1 cellular context compared by ENCODE assay signal in the genomic region with DNA sequence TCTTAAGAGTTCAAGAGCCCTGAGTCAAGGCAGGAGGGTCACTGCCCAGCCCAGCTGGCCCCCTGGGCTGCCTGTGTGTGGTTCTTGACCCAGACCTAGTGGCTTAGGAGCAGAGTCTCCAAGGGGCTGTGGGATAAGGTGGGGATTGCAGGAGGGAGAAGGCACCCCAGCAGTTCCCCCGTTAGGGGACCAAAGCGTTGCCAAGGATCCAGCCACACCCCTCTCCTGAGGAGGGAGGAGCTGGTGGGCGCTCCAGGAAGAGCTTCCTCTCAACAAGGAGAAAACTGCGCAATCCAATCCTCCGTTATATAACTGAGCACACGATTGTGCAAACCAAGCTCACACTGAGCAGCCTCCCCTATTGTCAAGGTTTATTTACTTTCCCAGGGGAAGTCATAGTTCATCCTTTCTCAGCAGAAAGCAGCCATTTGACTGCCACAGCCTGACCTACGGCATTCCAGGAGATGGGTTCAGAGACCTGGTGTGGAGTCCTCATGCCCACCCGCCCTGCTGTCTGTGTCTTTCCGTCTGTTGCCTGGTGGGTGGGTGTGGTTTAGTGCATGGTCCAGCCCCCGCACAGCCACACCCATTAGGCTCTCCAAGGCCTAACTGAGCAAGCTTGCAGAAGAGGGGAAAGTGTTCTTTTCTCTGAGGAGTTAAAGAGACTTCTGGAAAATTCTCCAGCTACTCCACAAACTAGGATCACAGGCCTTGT.
TF ChIP-seq lines count a peak whose summit lies in the region.

No MANE protein-coding gene starts in this region.

TF ChIP-seq in HepG2, 621 proteins besides CTCF, POLR2A, EP300 and RAD21 (continued from another document and continues in another):
- TF ChIP-seq, protein P1, sequence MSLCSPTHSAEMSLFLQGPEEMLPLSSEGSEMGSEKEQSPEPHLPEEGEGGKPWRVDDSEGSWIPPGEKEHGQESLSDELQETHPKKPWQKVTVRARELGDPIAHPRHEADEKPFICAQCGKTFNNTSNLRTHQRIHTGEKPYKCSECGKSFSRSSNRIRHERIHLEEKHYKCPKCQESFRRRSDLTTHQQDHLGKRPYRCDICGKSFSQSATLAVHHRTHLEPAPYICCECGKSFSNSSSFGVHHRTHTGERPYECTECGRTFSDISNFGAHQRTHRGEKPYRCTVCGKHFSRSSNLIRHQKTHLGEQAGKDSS (CRISPR knock-in tag; IDR thresholded peaks at IDR 0.05; ENCODE audit: borderline replicate concordance, low read depth): peak; percentile 72; the same call in 1 of the 2 replicates
- TF ChIP-seq MLLT10 (CRISPR knock-in tag; IDR thresholded peaks at IDR 0.05): no peak
- peak; percentile 74; the same call in 1 of the 2 replicates for TF ChIP-seq TGIF2 (CRISPR knock-in tag; IDR thresholded peaks at IDR 0.05)
- TF ChIP-seq, protein P2, sequence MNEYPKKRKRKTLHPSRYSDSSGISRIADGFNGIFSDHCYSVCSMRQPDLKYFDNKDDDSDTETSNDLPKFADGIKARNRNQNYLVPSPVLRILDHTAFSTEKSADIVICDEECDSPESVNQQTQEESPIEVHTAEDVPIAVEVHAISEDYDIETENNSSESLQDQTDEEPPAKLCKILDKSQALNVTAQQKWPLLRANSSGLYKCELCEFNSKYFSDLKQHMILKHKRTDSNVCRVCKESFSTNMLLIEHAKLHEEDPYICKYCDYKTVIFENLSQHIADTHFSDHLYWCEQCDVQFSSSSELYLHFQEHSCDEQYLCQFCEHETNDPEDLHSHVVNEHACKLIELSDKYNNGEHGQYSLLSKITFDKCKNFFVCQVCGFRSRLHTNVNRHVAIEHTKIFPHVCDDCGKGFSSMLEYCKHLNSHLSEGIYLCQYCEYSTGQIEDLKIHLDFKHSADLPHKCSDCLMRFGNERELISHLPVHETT (CRISPR knock-in tag; conservative IDR thresholded peaks at IDR 0.05): no peak
- TF ChIP-seq, protein P3, sequence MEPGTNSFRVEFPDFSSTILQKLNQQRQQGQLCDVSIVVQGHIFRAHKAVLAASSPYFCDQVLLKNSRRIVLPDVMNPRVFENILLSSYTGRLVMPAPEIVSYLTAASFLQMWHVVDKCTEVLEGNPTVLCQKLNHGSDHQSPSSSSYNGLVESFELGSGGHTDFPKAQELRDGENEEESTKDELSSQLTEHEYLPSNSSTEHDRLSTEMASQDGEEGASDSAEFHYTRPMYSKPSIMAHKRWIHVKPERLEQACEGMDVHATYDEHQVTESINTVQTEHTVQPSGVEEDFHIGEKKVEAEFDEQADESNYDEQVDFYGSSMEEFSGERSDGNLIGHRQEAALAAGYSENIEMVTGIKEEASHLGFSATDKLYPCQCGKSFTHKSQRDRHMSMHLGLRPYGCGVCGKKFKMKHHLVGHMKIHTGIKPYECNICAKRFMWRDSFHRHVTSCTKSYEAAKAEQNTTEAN (CRISPR knock-in tag; conservative IDR thresholded peaks at IDR 0.05): peak; percentile 100
- TF ChIP-seq ZNF563 (CRISPR knock-in tag; IDR thresholded peaks at IDR 0.05): 0 out of 2 replicates have a peak, but pooled peaks have one; percentile 70
- TF ChIP-seq SP140L (CRISPR knock-in tag; IDR thresholded peaks at IDR 0.05; ENCODE audit: borderline replicate concordance): no peak
- no peak; the same call in 1 of the 2 replicates for TF ChIP-seq ZNF749 (CRISPR knock-in tag; IDR thresholded peaks at IDR 0.05; ENCODE audit: borderline replicate concordance)
- TF ChIP-seq SETDB1 (CRISPR knock-in tag; IDR thresholded peaks at IDR 0.05; ENCODE audit: borderline replicate concordance): no peak
- TF ChIP-seq, protein P4, sequence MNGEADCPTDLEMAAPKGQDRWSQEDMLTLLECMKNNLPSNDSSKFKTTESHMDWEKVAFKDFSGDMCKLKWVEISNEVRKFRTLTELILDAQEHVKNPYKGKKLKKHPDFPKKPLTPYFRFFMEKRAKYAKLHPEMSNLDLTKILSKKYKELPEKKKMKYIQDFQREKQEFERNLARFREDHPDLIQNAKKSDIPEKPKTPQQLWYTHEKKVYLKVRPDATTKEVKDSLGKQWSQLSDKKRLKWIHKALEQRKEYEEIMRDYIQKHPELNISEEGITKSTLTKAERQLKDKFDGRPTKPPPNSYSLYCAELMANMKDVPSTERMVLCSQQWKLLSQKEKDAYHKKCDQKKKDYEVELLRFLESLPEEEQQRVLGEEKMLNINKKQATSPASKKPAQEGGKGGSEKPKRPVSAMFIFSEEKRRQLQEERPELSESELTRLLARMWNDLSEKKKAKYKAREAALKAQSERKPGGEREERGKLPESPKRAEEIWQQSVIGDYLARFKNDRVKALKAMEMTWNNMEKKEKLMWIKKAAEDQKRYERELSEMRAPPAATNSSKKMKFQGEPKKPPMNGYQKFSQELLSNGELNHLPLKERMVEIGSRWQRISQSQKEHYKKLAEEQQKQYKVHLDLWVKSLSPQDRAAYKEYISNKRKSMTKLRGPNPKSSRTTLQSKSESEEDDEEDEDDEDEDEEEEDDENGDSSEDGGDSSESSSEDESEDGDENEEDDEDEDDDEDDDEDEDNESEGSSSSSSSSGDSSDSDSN (CRISPR knock-in tag; IDR thresholded peaks at IDR 0.05): peak; percentile 54; the same call in 1 of the 2 replicates
- TF ChIP-seq, protein P5, sequence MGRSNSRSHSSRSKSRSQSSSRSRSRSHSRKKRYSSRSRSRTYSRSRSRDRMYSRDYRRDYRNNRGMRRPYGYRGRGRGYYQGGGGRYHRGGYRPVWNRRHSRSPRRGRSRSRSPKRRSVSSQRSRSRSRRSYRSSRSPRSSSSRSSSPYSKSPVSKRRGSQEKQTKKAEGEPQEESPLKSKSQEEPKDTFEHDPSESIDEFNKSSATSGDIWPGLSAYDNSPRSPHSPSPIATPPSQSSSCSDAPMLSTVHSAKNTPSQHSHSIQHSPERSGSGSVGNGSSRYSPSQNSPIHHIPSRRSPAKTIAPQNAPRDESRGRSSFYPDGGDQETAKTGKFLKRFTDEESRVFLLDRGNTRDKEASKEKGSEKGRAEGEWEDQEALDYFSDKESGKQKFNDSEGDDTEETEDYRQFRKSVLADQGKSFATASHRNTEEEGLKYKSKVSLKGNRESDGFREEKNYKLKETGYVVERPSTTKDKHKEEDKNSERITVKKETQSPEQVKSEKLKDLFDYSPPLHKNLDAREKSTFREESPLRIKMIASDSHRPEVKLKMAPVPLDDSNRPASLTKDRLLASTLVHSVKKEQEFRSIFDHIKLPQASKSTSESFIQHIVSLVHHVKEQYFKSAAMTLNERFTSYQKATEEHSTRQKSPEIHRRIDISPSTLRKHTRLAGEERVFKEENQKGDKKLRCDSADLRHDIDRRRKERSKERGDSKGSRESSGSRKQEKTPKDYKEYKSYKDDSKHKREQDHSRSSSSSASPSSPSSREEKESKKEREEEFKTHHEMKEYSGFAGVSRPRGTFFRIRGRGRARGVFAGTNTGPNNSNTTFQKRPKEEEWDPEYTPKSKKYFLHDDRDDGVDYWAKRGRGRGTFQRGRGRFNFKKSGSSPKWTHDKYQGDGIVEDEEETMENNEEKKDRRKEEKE (IDR thresholded peaks at IDR 0.05): no peak
- TF ChIP-seq, protein P6, sequence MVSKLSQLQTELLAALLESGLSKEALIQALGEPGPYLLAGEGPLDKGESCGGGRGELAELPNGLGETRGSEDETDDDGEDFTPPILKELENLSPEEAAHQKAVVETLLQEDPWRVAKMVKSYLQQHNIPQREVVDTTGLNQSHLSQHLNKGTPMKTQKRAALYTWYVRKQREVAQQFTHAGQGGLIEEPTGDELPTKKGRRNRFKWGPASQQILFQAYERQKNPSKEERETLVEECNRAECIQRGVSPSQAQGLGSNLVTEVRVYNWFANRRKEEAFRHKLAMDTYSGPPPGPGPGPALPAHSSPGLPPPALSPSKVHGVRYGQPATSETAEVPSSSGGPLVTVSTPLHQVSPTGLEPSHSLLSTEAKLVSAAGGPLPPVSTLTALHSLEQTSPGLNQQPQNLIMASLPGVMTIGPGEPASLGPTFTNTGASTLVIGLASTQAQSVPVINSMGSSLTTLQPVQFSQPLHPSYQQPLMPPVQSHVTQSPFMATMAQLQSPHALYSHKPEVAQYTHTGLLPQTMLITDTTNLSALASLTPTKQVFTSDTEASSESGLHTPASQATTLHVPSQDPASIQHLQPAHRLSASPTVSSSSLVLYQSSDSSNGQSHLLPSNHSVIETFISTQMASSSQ (IDR thresholded peaks at IDR 0.05; ENCODE audit: low read depth): 0 out of 2 replicates have a peak, but pooled peaks have one; percentile 45
- TF ChIP-seq, protein P6 (CRISPR knock-in tag; IDR thresholded peaks at IDR 0.05; ENCODE audit: borderline replicate concordance): peak; percentile 90
- TF ChIP-seq ZNF382 (CRISPR knock-in tag; IDR thresholded peaks at IDR 0.05; ENCODE audit: borderline replicate concordance): no peak
- TF ChIP-seq, protein P7, sequence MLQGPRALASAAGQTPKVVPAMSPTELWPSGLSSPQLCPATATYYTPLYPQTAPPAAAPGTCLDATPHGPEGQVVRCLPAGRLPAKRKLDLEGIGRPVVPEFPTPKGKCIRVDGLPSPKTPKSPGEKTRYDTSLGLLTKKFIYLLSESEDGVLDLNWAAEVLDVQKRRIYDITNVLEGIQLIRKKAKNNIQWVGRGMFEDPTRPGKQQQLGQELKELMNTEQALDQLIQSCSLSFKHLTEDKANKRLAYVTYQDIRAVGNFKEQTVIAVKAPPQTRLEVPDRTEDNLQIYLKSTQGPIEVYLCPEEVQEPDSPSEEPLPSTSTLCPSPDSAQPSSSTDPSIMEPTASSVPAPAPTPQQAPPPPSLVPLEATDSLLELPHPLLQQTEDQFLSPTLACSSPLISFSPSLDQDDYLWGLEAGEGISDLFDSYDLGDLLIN (CRISPR knock-in tag; IDR thresholded peaks at IDR 0.05; ENCODE audit: borderline replicate concordance): no peak
- TF ChIP-seq ESRRA (CRISPR knock-in tag; IDR thresholded peaks at IDR 0.05; ENCODE audit: low read depth): peak; percentile 87
- no peak for TF ChIP-seq ATAD3A (CRISPR knock-in tag; IDR thresholded peaks at IDR 0.05)
- TF ChIP-seq, protein P8, sequence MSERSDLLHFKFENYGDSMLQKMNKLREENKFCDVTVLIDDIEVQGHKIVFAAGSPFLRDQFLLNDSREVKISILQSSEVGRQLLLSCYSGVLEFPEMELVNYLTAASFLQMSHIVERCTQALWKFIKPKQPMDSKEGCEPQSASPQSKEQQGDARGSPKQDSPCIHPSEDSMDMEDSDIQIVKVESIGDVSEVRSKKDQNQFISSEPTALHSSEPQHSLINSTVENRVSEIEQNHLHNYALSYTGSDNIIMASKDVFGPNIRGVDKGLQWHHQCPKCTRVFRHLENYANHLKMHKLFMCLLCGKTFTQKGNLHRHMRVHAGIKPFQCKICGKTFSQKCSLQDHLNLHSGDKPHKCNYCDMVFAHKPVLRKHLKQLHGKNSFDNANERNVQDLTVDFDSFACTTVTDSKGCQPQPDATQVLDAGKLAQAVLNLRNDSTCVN (CRISPR knock-in tag; IDR thresholded peaks at IDR 0.05; ENCODE audit: borderline replicate concordance): peak; percentile 37; the same call in 1 of the 2 replicates
- 0 out of 2 replicates have a peak, but pooled peaks have one; percentile 17 for TF ChIP-seq ZBTB21 (CRISPR knock-in tag; IDR thresholded peaks at IDR 0.05)
- peak in 1 of 2 experiments; percentile 99; a peak in 2 of 4 replicates for TF ChIP-seq KLF16 (CRISPR knock-in tag; IDR thresholded peaks at IDR 0.05)
- no peak for TF ChIP-seq KDM5A (IDR thresholded peaks at IDR 0.05; ENCODE audit: borderline replicate concordance, low read length)
- no peak for TF ChIP-seq TBP (CRISPR knock-in tag; IDR thresholded peaks at IDR 0.05)
- peak; percentile 54; the same call in 1 of the 2 replicates for TF ChIP-seq ZNF652 (CRISPR knock-in tag; IDR thresholded peaks at IDR 0.05; ENCODE audit: borderline replicate concordance, low read depth)
- TF ChIP-seq, protein P9, sequence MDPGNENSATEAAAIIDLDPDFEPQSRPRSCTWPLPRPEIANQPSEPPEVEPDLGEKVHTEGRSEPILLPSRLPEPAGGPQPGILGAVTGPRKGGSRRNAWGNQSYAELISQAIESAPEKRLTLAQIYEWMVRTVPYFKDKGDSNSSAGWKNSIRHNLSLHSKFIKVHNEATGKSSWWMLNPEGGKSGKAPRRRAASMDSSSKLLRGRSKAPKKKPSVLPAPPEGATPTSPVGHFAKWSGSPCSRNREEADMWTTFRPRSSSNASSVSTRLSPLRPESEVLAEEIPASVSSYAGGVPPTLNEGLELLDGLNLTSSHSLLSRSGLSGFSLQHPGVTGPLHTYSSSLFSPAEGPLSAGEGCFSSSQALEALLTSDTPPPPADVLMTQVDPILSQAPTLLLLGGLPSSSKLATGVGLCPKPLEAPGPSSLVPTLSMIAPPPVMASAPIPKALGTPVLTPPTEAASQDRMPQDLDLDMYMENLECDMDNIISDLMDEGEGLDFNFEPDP (CRISPR knock-in tag; conservative IDR thresholded peaks at IDR 0.05): no peak
- TF ChIP-seq CBX5 (CRISPR knock-in tag; IDR thresholded peaks at IDR 0.05; ENCODE audit: borderline replicate concordance): peak; percentile 72; the same call in 1 of the 2 replicates
- peak; percentile 89 for TF ChIP-seq FOXK2 (IDR thresholded peaks at IDR 0.05)
- TF ChIP-seq ZNF292 (CRISPR knock-in tag; IDR thresholded peaks at IDR 0.05; ENCODE audit: borderline replicate concordance, low read depth): peak; percentile 92; the same call in 1 of the 2 replicates
- peak; percentile 54 for TF ChIP-seq ZNF143 (CRISPR knock-in tag; IDR thresholded peaks at IDR 0.05)
- no peak for TF ChIP-seq ARHGAP35 (CRISPR knock-in tag; IDR thresholded peaks at IDR 0.05; ENCODE audit: borderline replicate concordance)
- peak; percentile 41; the same call in 1 of the 2 replicates for TF ChIP-seq TAF1 (CRISPR knock-in tag; IDR thresholded peaks at IDR 0.05)
- no peak for TF ChIP-seq ZNF570 (CRISPR knock-in tag; IDR thresholded peaks at IDR 0.05; ENCODE audit: borderline replicate concordance)
- TF ChIP-seq CCAR2 (optimal IDR thresholded peaks at IDR 0.05; ENCODE audit: low read depth, low read length): peak; percentile 21
- TF ChIP-seq, protein P10, sequence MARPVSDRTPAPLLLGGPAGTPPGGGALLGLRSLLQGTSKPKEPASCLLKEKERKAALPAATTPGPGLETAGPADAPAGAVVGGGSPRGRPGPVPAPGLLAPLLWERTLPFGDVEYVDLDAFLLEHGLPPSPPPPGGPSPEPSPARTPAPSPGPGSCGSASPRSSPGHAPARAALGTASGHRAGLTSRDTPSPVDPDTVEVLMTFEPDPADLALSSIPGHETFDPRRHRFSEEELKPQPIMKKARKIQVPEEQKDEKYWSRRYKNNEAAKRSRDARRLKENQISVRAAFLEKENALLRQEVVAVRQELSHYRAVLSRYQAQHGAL (CRISPR knock-in tag; IDR thresholded peaks at IDR 0.05; ENCODE audit: not compliant biosample characterization): peak; percentile 94
- TF ChIP-seq DNMT1 (CRISPR knock-in tag; IDR thresholded peaks at IDR 0.05): no peak
